In the genomic region with DNA sequence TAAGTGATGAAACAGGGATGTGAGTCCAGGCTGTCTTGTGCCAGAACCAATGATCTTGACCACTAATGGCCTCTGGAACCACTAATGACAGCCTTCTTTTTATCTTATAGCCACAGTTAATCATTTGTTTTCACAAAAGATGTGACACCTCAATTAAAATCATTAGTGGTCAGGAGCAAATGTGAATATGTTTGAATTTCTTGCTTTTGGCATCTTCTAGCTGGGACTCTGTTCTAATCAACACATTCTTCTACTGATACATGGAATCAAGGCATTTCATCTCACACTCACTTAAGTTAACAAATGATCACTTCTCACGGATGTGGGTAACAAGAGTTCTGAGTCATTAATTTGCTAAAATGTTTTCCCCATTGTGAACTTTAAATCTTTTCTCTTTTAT, we compare ENCODE assay signal across 26 cellular contexts.
DNase-seq lines count a peak whose midpoint lies in the region; ATAC-seq, FAIRE-seq and TF ChIP-seq lines count a peak whose summit lies in the region.
"Had no signal": no experiment of that assay in that cellular context is flagged by ENCODE, and none has a peak within 500 bp of the region (broad histone marks: within the 10 kb centered on the region; RNA-seq: fewer than 3 reads in every experiment).

No MANE protein-coding gene starts in this region.

- H3K4me1 ChIP-seq in ACC112 (ENCODE audit: control insufficient read depth, insufficient read depth, low read length, unreplicated experiment) (peaks cover 49% of the 10 kb centered on the region), esophagus muscularis mucosa (peaks cover 18 to 70% (median 57%) of the 10 kb centered on the region in 4 donors), mesenchymal stem cell (ENCODE audit: control insufficient read depth, insufficient read depth, low read depth, low read length) (peaks cover 3% of the 10 kb centered on the region), mucosa of descending colon (ENCODE audit: low read depth) (no peaks in the 10 kb centered on the region)

- TF ChIP-seq CTCF in esophagus muscularis mucosa (IDR thresholded peaks at IDR 0.05): no peak
- TF ChIP-seq CTCF in mucosa of descending colon (IDR thresholded peaks at IDR 0.05): no peak

- no peak for TF ChIP-seq POLR2A in esophagus muscularis mucosa (IDR thresholded peaks at IDR 0.05; ENCODE audit: low read depth)
- no peak for TF ChIP-seq POLR2A in H54 (IDR thresholded peaks at IDR 0.05; ENCODE audit: low read depth, low read length)

- H3K4ac ChIP-seq in mesenchymal stem cell (ENCODE audit: low read depth in 1 of 2, low read length in 2 of 2): no peak overlapping the region

- DNase-seq in M059J (ENCODE audit: low read depth): peak; percentile 55
- no peak for DNase-seq in esophagus muscularis mucosa (ENCODE audit: extremely low spot score)
- DNase-seq in mesenchymal stem cell: peak; percentile 50
- DNase-seq in H54 (ENCODE audit: insufficient read length, low spot score): no peak
- DNase-seq in mucosa of descending colon: no peak
- DNase-seq: activated CD4-positive, alpha-beta T cell treated with anti-CD3 and anti-CD28 coated beads, Interleukin-2, amount 50 U/mL, for 4 hours; activated gamma-delta T cell; CD8-positive, alpha-beta T cell; central memory CD4-positive, alpha-beta T cell; DMS79; effector CD8-positive, alpha-beta T cell; islet precursor cell; mesendoderm; NCI-H1105 treated with DMSO at 0.1 percent for 48 hours; NCI-H524 treated with DMSO at 0.1 percent for 48 hours; nephron progenitor cell; SIG-M5; stimulated activated CD4-positive, alpha-beta T cell treated with anti-CD3 and anti-CD28 coated beads, Interleukin-2, amount 100 ng/mL, for 24 hours; stomach; upper lobe of left lung; WERI-Rb-1 had no signal

- H3K4me2 ChIP-seq in mesenchymal stem cell (ENCODE audit: low read length, poor library complexity, severe bottlenecking): no peak overlapping the region
- H3K4me2 ChIP-seq: A549, GM23338 had no signal

- H3K9me3 ChIP-seq in esophagus muscularis mucosa (no peaks in the 10 kb centered on the region), mesenchymal stem cell (ENCODE audit: control insufficient read depth, low read length) (no peaks in the 10 kb centered on the region), mucosa of descending colon (no peaks in the 10 kb centered on the region)
- H3K9me3 ChIP-seq: A549, stomach, upper lobe of left lung had no signal

- TF ChIP-seq EP300 in esophagus muscularis mucosa (IDR thresholded peaks at IDR 0.05): no peak

- H3K27ac ChIP-seq in ACC112 (ENCODE audit: low read depth, low read length) (0 out of 2 replicates have a peak overlapping the region, but pooled peaks have one; percentile 99), esophagus muscularis mucosa (replicated peaks in 1 of 4) (peak overlapping the region; percentile 83 to 86 (median 86)), mesenchymal stem cell (ENCODE audit: low read length, poor library complexity, severe bottlenecking) (peak overlapping the region; percentile 1)
- H3K27ac ChIP-seq: A549, WERI-Rb-1 had no signal

- H3K79me1 ChIP-seq in mesenchymal stem cell (replicated peaks; ENCODE audit: low read length, poor library complexity, severe bottlenecking): no peaks in the 10 kb centered on the region

- H3K14ac ChIP-seq in mesenchymal stem cell (ENCODE audit: low read length in 2 of 2): no peak overlapping the region

- H3K27me3 ChIP-seq in ACC112 (ENCODE audit: insufficient read depth, low read length) (no peaks in the 10 kb centered on the region), esophagus muscularis mucosa (no peaks in the 10 kb centered on the region), mesenchymal stem cell (ENCODE audit: control insufficient read depth in 1 of 2, insufficient read depth in 1 of 2, low read length in 2 of 2) (no peaks in the 10 kb centered on the region)
- H3K27me3 ChIP-seq: stomach, upper lobe of left lung had no signal

- H3K23ac ChIP-seq in mesenchymal stem cell (ENCODE audit: low read length in 2 of 2): no peak overlapping the region

- intact Hi-C loops in esophagus muscularis mucosa (cut with DNase I) (no loop called here), mucosa of descending colon (cut with DNase I, micrococcal nuclease) (no loop called here)

- no peak for FAIRE-seq in H54 (lab: Jason Lieb, UNC)
- FAIRE-seq: A549 had no signal

- H2BK12ac ChIP-seq in mesenchymal stem cell (ENCODE audit: low read length in 2 of 2): no peak overlapping the region

- no peak overlapping the region for H2BK5ac ChIP-seq in mesenchymal stem cell (ENCODE audit: low read depth, low read length, poor library complexity, severe bottlenecking)

- no peak overlapping the region for H3K9ac ChIP-seq in mesenchymal stem cell (ENCODE audit: low read length)

- no peak overlapping the region for H2BK120ac ChIP-seq in mesenchymal stem cell (ENCODE audit: low read depth, low read length)

- H2BK15ac ChIP-seq in mesenchymal stem cell (ENCODE audit: low read depth, poor library complexity, severe bottlenecking): no peak overlapping the region

- 23% methylated on average over 1 of the region's 1 CpG for WGBS in esophagus muscularis mucosa
- 73% methylated on average over 1 of the region's 1 CpG for WGBS in mesenchymal stem cell

- H3K79me2 ChIP-seq in ACC112 (ENCODE audit: control insufficient read depth, insufficient read depth, low read length, unreplicated experiment): no peaks in the 10 kb centered on the region

- no peak for ATAC-seq in GM19351 (IDR thresholded peaks at IDR 0.05; ENCODE audit: unreplicated experiment)
- no peak for ATAC-seq in HG03342 (IDR thresholded peaks at IDR 0.05; ENCODE audit: unreplicated experiment)
- ATAC-seq in mucosa of descending colon: no peak
- ATAC-seq: A549; CD8-positive, alpha-beta T cell; GM23338 had no signal

- H3K36me3 ChIP-seq in ACC112 (ENCODE audit: insufficient read depth, low read length) (no peaks in the 10 kb centered on the region), esophagus muscularis mucosa (no peaks in the 10 kb centered on the region), mesenchymal stem cell (ENCODE audit: control insufficient read depth in 1 of 2, insufficient read depth in 2 of 2, low read depth in 1 of 2, low read length in 2 of 2) (no peaks in the 10 kb centered on the region), mucosa of descending colon (ENCODE audit: low read depth) (no peaks in the 10 kb centered on the region)
- H3K36me3 ChIP-seq: stomach, upper lobe of left lung, WERI-Rb-1 had no signal

- H2AFZ ChIP-seq in ACC112 (ENCODE audit: low read length, unreplicated experiment) (peak overlapping the region; percentile 3), mesenchymal stem cell (ENCODE audit: low read depth, low read length) (no peak overlapping the region)
- H2AFZ ChIP-seq: GM23338 had no signal

- H3K4me3 ChIP-seq in ACC112 (ENCODE audit: low read depth, low read length) (no peak overlapping the region), esophagus muscularis mucosa (no peak overlapping the region), mesenchymal stem cell (ENCODE audit: insufficient read depth in 1 of 2, low read depth in 1 of 2, low read length in 2 of 2) (no peak overlapping the region), mucosa of descending colon (no peak overlapping the region)
- H3K4me3 ChIP-seq: A549, GM23338, stomach, upper lobe of left lung had no signal

- H4K91ac ChIP-seq in mesenchymal stem cell (ENCODE audit: low read length): no peak overlapping the region

- H3K18ac ChIP-seq in mesenchymal stem cell (ENCODE audit: low read depth in 1 of 2, low read length in 2 of 2): no peak overlapping the region

- no peak overlapping the region for H2AK5ac ChIP-seq in mesenchymal stem cell (ENCODE audit: low read length, severe bottlenecking)

- no peak overlapping the region for H4K8ac ChIP-seq in mesenchymal stem cell (ENCODE audit: low read length)

Comparison
In these comparisons a context has a peak if more than half of its experiments do, and no peak if none do; other contexts are left out.
1. H3K27ac ChIP-seq: peak in every context shown above with its lines; median percentile 99 in ACC112; 86 in esophagus muscularis mucosa; 1 in mesenchymal stem cell.
2. DNase-seq: peak in M059J (single experiment) and mesenchymal stem cell (single experiment); none in esophagus muscularis mucosa (single experiment), H54 (single experiment) and mucosa of descending colon (0 of 3).